8 cellular contexts compared by ENCODE assay signal in the genomic region with DNA sequence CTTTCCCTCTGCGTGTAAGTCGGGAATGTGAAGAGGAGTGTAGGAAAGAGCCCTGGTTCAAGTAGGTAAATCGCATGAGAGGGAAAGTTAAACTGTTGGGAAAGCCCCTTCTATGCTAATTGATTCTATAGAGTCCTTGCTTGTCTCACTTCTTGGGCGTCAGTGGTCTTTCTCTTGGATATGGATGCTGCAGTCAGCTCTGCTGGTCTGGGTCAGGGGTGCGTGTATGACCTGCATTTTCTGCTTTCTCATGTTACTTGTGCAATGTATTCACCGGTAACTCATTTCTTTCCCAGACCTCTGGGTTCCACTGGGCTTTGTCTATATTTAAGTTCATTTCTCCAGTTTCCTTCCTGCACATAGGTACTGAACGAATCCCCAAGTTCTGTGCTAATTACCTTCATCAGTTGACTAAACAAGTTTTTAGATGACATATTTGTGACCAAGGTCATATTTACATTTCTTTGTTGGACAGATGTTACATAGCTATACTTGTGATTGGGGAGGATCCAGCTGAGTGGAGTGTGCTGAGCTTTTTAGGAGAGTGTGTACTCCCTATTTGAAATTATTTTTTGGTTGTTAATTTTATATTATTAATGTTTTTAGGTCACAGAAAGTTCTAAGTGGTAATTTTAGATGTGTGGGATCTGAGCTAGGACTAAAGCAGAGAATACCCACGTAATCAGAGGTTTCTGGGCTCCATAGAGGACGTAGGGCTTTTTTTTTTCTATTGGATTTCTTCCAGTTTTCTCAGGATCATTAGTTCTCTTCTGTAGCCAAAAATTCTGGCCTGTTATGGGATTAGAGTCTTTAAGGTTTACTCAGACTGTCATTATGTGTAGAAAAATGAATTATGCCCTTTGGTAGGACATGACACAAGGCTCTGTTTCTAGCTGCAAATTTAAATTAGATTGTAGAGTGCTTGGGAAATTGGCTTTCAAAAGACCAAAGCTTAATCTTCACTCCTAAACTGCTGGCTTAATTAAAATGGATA. TPM values are rescaled to one million over a fixed set of nuclear protein-coding genes. Genes with fewer than 3 reads are reported as not detected.
DNase-seq lines count a peak whose midpoint lies in the region; ATAC-seq and TF ChIP-seq lines count a peak whose summit lies in the region.

No MANE protein-coding gene starts in this region.

- ATAC-seq in activated CD4-positive, alpha-beta T cell treated with anti-CD3 and anti-CD28 coated beads for 36 hours: no peak
- no peak for ATAC-seq in activated naive CD8-positive, alpha-beta T cell treated with anti-CD3 and anti-CD28 coated beads, Interleukin-2, amount 10 ng/mL, durations not matched to agents 7 days and 5 days (ENCODE audit: low read depth)
- ATAC-seq in HG03045 (IDR thresholded peaks at IDR 0.05; ENCODE audit: unreplicated experiment): no peak

- peak overlapping the region; percentile 99 to 100 (median 99) for H3K9ac ChIP-seq in skeletal muscle tissue (ENCODE audit: low read depth in 1 of 3, low read length in 3 of 3)

- DNase-seq in activated CD4-positive, alpha-beta T cell treated with anti-CD3 and anti-CD28 coated beads for 36 hours: peak; percentile 50
- DNase-seq in activated CD4-positive, alpha-beta T cell treated with anti-CD3 and anti-CD28 coated beads, Interleukin-2, amount 50 U/mL, for 1 hour: no peak
- DNase-seq in NB4 (ENCODE audit: low read depth): peak; percentile 70
- DNase-seq in activated naive CD8-positive, alpha-beta T cell treated with anti-CD3 and anti-CD28 coated beads, Interleukin-2, amount 10 ng/mL, durations not matched to agents 7 days and 5 days: no peak
- no peak for DNase-seq in NCI-H1105 treated with DMSO at 0.1 percent for 48 hours (lab: John Stamatoyannopoulos, UW)

- TF ChIP-seq CTCF in NB4 (IDR thresholded peaks at IDR 0.05; ENCODE audit: low read depth, low read length): no peak

- H3K9me3 Mint-ChIP-seq in activated CD4-positive, alpha-beta T cell treated with anti-CD3 and anti-CD28 coated beads for 36 hours (ENCODE audit: low read depth): no peaks in the 10 kb centered on the region
- H3K9me3 Mint-ChIP-seq in activated naive CD8-positive, alpha-beta T cell treated with anti-CD3 and anti-CD28 coated beads, Interleukin-2, amount 10 ng/mL, durations not matched to agents 7 days and 5 days: no peaks in the 10 kb centered on the region

- H3K36me3 ChIP-seq in skeletal muscle tissue (ENCODE audit: control insufficient read depth in 3 of 3, insufficient read depth in 3 of 3, low read length in 3 of 3): no peaks in the 10 kb centered on the region

- peak overlapping the region; percentile 93 for H3K4me3 Mint-ChIP-seq in activated CD4-positive, alpha-beta T cell treated with anti-CD3 and anti-CD28 coated beads for 36 hours
- H3K4me3 Mint-ChIP-seq in activated naive CD8-positive, alpha-beta T cell treated with anti-CD3 and anti-CD28 coated beads, Interleukin-2, amount 10 ng/mL, durations not matched to agents 7 days and 5 days: peak overlapping the region; percentile 98

- H3K27ac ChIP-seq in skeletal muscle tissue (ENCODE audit: low read depth, low read length): peak overlapping the region; percentile 99

- peak overlapping the region; percentile 100 for H3K27ac Mint-ChIP-seq in activated CD4-positive, alpha-beta T cell treated with anti-CD3 and anti-CD28 coated beads for 36 hours
- peak overlapping the region; percentile 98 for H3K27ac Mint-ChIP-seq in activated naive CD8-positive, alpha-beta T cell treated with anti-CD3 and anti-CD28 coated beads, Interleukin-2, amount 10 ng/mL, durations not matched to agents 7 days and 5 days

- H3K36me3 Mint-ChIP-seq in activated CD4-positive, alpha-beta T cell treated with anti-CD3 and anti-CD28 coated beads for 36 hours (ENCODE audit: low read depth): peaks cover 47% of the 10 kb centered on the region
- peaks cover 28% of the 10 kb centered on the region for H3K36me3 Mint-ChIP-seq in activated naive CD8-positive, alpha-beta T cell treated with anti-CD3 and anti-CD28 coated beads, Interleukin-2, amount 10 ng/mL, durations not matched to agents 7 days and 5 days

- intact Hi-C loops in activated CD4-positive, alpha-beta T cell treated with anti-CD3 and anti-CD28 coated beads for 36 hours (cut with DNase I, micrococcal nuclease): loop anchor here (5.0 kb wide), 5 partner anchors 353 to 743 kb away; a partner anchor contains a TSS

- H3K27me3 ChIP-seq in skeletal muscle tissue (ENCODE audit: control insufficient read depth in 3 of 3, insufficient read depth in 3 of 3, low read length in 3 of 3): no peaks in the 10 kb centered on the region

- peaks cover 62% of the 10 kb centered on the region for H3K4me1 Mint-ChIP-seq in activated CD4-positive, alpha-beta T cell treated with anti-CD3 and anti-CD28 coated beads for 36 hours
- H3K4me1 Mint-ChIP-seq in activated naive CD8-positive, alpha-beta T cell treated with anti-CD3 and anti-CD28 coated beads, Interleukin-2, amount 10 ng/mL, durations not matched to agents 7 days and 5 days: peaks cover 49% of the 10 kb centered on the region

- TF ChIP-seq POLR2A in NB4 (IDR thresholded peaks at IDR 0.05; ENCODE audit: extremely low read depth, insufficient read length): no peak

- H3K9me3 ChIP-seq in skeletal muscle tissue (ENCODE audit: control insufficient read depth in 3 of 3, low read length in 3 of 3): no peaks in the 10 kb centered on the region

- CTCF ChIA-PET in activated CD4-positive, alpha-beta T cell treated with anti-CD3 and anti-CD28 coated beads for 36 hours (lab: Charles Lee): interaction anchor here (0.5 to 1.3 kb wide), 5 partner anchors 9 to 46 kb away, joined by 3 to 5 read pairs (median 3); no protein-coding TSS in a partner anchor

- H3K4me1 ChIP-seq in skeletal muscle tissue (ENCODE audit: control insufficient read depth in 3 of 3, insufficient read depth in 3 of 3, low read length in 3 of 3): peaks cover 43 to 61% (median 55%) of the 10 kb centered on the region in 3 donors

- H3K4me3 ChIP-seq in NB4 (ENCODE audit: low read depth, low read length) (peak overlapping the region; percentile 86), iPS-11a (ENCODE audit: low read depth, low read length) (peak overlapping the region; percentile 98), skeletal muscle tissue (ENCODE audit: low read length in 3 of 3) (peak overlapping the region; percentile 74 to 94 (median 91))

- POLR2A ChIA-PET in activated CD4-positive, alpha-beta T cell treated with anti-CD3 and anti-CD28 coated beads for 36 hours (lab: Charles Lee): interaction anchor here (0.5 to 5.2 kb wide), 6 partner anchors 11 to 792 kb away, joined by 3 to 81 read pairs (median 4); a partner anchor contains a TSS
- POLR2A ChIA-PET in activated naive CD8-positive, alpha-beta T cell treated with anti-CD3 and anti-CD28 coated beads, Interleukin-2, amount 10 ng/mL, durations not matched to agents 7 days and 5 days (lab: Charles Lee): interaction anchor here (0.7 to 2.1 kb wide), 6 partner anchors 15 to 394 kb away, joined by 3 to 11 read pairs (median 4); a partner anchor contains a TSS

- H3K27me3 Mint-ChIP-seq in activated CD4-positive, alpha-beta T cell treated with anti-CD3 and anti-CD28 coated beads for 36 hours: no peaks in the 10 kb centered on the region
- H3K27me3 Mint-ChIP-seq in activated naive CD8-positive, alpha-beta T cell treated with anti-CD3 and anti-CD28 coated beads, Interleukin-2, amount 10 ng/mL, durations not matched to agents 7 days and 5 days: no peaks in the 10 kb centered on the region

RNA-seq across cellular contexts. Expression of a gene that starts 1.6 kb away (rescaled TPM):
- 100 to 1,000 TPM; 115 to 148 TPM for total RNA-seq in activated CD4-positive, alpha-beta T cell treated with anti-CD3 and anti-CD28 coated beads for 36 hours
- total RNA-seq in activated naive CD8-positive, alpha-beta T cell treated with anti-CD3 and anti-CD28 coated beads, Interleukin-2, amount 10 ng/mL, durations not matched to agents 7 days and 5 days: 100 to 1,000 TPM; 146 to 149 TPM
- total RNA-seq in skeletal muscle tissue: 54.3 TPM

RNA-seq across cellular contexts. Expression of a gene that starts 36.2 kb away (rescaled TPM):
- total RNA-seq in activated CD4-positive, alpha-beta T cell treated with anti-CD3 and anti-CD28 coated beads for 36 hours: 10 to 100 TPM; 59.6 to 74.3 TPM
- 10 to 100 TPM; 46.6 to 49.9 TPM for total RNA-seq in activated naive CD8-positive, alpha-beta T cell treated with anti-CD3 and anti-CD28 coated beads, Interleukin-2, amount 10 ng/mL, durations not matched to agents 7 days and 5 days
- total RNA-seq in skeletal muscle tissue: 43.8 TPM

Comparison
In these comparisons a context has a peak if more than half of its experiments do, and no peak if none do; other contexts are left out.
1. DNase-seq: peak in activated CD4-positive, alpha-beta T cell treated with anti-CD3 and anti-CD28 coated beads for 36 hours (single experiment) and NB4 (single experiment); none in activated CD4-positive, alpha-beta T cell treated with anti-CD3 and anti-CD28 coated beads, Interleukin-2, amount 50 U/mL, for 1 hour (single experiment), activated naive CD8-positive, alpha-beta T cell treated with anti-CD3 and anti-CD28 coated beads, Interleukin-2, amount 10 ng/mL, durations not matched to agents 7 days and 5 days (single experiment) and NCI-H1105 treated with DMSO at 0.1 percent for 48 hours (single experiment).
2. Peak in every context shown above with its lines, with median percentiles within 50 percentile points of each other: H3K4me3 ChIP-seq.